2 cellular contexts compared by ENCODE assay signal in the genomic region with DNA sequence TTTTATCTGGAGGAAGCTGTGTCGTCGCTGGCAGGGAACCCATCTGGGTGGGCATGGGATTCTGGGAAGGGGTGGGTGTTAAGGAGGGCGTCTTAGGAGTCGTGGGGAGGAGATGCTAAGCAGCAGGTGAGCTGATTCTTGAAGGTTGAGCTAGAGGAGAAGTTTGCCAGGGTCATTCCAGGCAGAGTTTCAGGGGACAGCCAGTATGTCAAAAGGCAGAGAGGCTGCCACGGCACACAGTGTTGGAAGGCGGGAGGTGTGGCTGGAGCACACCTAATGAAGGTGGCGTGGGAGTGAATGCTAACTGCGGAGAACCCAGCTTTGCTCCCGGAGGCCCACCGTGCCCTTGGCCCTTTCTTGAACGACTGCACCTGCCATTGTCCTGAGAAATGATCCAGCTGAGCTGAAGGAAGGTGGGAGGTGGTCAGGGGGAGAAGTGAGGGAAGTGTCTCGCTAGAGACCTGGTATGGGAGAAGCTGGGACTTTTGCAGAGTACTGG.
TF ChIP-seq lines count a peak whose summit lies in the region.

No MANE protein-coding gene starts in this region.

TF ChIP-seq in SK-N-SH, 30 proteins besides CTCF, POLR2A, EP300 and RAD21 (continued from another document):
- no peak for TF ChIP-seq POLR2AphosphoS5 (IDR thresholded peaks at IDR 0.05; ENCODE audit: low read depth, low read length)
- TF ChIP-seq TEAD4 (IDR thresholded peaks at IDR 0.05; ENCODE audit: borderline replicate concordance, insufficient read depth): no peak
- TF ChIP-seq MXI1 (IDR thresholded peaks at IDR 0.05; ENCODE audit: low read depth, low read length): no peak
- no peak for TF ChIP-seq FOSL2 (IDR thresholded peaks at IDR 0.05; ENCODE audit: borderline replicate concordance, low read depth)
- TF ChIP-seq SIN3A (IDR thresholded peaks at IDR 0.05; ENCODE audit: borderline replicate concordance, low read depth, low read length): no peak
- TF ChIP-seq, protein P1, sequence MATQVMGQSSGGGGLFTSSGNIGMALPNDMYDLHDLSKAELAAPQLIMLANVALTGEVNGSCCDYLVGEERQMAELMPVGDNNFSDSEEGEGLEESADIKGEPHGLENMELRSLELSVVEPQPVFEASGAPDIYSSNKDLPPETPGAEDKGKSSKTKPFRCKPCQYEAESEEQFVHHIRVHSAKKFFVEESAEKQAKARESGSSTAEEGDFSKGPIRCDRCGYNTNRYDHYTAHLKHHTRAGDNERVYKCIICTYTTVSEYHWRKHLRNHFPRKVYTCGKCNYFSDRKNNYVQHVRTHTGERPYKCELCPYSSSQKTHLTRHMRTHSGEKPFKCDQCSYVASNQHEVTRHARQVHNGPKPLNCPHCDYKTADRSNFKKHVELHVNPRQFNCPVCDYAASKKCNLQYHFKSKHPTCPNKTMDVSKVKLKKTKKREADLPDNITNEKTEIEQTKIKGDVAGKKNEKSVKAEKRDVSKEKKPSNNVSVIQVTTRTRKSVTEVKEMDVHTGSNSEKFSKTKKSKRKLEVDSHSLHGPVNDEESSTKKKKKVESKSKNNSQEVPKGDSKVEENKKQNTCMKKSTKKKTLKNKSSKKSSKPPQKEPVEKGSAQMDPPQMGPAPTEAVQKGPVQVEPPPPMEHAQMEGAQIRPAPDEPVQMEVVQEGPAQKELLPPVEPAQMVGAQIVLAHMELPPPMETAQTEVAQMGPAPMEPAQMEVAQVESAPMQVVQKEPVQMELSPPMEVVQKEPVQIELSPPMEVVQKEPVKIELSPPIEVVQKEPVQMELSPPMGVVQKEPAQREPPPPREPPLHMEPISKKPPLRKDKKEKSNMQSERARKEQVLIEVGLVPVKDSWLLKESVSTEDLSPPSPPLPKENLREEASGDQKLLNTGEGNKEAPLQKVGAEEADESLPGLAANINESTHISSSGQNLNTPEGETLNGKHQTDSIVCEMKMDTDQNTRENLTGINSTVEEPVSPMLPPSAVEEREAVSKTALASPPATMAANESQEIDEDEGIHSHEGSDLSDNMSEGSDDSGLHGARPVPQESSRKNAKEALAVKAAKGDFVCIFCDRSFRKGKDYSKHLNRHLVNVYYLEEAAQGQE (IDR thresholded peaks at IDR 0.05; ENCODE audit: low read depth, low read length): no peak
- TF ChIP-seq CHD2 (IDR thresholded peaks at IDR 0.05; ENCODE audit: low read length, partially characterized antibody): no peak
- TF ChIP-seq TAF1 (IDR thresholded peaks at IDR 0.05; ENCODE audit: borderline replicate concordance, low read depth, low read length): no peak
- no peak for TF ChIP-seq RXRA (IDR thresholded peaks at IDR 0.05; ENCODE audit: borderline replicate concordance, low read depth)
- no peak for TF ChIP-seq RFX5 (IDR thresholded peaks at IDR 0.05; ENCODE audit: low read length)
- no peak for TF ChIP-seq EZH2phosphoT487 (IDR thresholded peaks at IDR 0.05; ENCODE audit: borderline replicate concordance, low read depth)
- TF ChIP-seq, protein P2, sequence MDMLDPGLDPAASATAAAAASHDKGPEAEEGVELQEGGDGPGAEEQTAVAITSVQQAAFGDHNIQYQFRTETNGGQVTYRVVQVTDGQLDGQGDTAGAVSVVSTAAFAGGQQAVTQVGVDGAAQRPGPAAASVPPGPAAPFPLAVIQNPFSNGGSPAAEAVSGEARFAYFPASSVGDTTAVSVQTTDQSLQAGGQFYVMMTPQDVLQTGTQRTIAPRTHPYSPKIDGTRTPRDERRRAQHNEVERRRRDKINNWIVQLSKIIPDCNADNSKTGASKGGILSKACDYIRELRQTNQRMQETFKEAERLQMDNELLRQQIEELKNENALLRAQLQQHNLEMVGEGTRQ (IDR thresholded peaks at IDR 0.05; ENCODE audit: borderline replicate concordance, low read depth, low read length): no peak
TF ChIP-seq in SK-N-SH: peak in this region for 0.

TF ChIP-seq in SK-N-SH treated with all-trans-retinoic acid at 6 μM for 48 hours, 23 proteins besides CTCF, POLR2A, EP300 and RAD21 (continued from another document):
- TF ChIP-seq ZNF8 (CRISPR knock-in tag; IDR thresholded peaks at IDR 0.05) (no peak), GLIS3 (CRISPR knock-in tag; IDR thresholded peaks at IDR 0.05) (no peak), TCF4 (CRISPR knock-in tag; IDR thresholded peaks at IDR 0.05; ENCODE audit: borderline replicate concordance) (no peak), SNAI2 (CRISPR knock-in tag; IDR thresholded peaks at IDR 0.05) (no peak), ZFP3 (CRISPR knock-in tag; IDR thresholded peaks at IDR 0.05) (no peak), ISL1 (CRISPR knock-in tag; IDR thresholded peaks at IDR 0.05) (no peak)
- TF ChIP-seq, protein P3, sequence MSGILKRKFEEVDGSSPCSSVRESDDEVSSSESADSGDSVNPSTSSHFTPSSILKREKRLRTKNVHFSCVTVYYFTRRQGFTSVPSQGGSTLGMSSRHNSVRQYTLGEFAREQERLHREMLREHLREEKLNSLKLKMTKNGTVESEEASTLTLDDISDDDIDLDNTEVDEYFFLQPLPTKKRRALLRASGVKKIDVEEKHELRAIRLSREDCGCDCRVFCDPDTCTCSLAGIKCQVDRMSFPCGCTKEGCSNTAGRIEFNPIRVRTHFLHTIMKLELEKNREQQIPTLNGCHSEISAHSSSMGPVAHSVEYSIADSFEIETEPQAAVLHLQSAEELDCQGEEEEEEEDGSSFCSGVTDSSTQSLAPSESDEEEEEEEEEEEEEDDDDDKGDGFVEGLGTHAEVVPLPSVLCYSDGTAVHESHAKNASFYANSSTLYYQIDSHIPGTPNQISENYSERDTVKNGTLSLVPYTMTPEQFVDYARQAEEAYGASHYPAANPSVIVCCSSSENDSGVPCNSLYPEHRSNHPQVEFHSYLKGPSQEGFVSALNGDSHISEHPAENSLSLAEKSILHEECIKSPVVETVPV (CRISPR knock-in tag; IDR thresholded peaks at IDR 0.05): no peak
- TF ChIP-seq, protein P4, sequence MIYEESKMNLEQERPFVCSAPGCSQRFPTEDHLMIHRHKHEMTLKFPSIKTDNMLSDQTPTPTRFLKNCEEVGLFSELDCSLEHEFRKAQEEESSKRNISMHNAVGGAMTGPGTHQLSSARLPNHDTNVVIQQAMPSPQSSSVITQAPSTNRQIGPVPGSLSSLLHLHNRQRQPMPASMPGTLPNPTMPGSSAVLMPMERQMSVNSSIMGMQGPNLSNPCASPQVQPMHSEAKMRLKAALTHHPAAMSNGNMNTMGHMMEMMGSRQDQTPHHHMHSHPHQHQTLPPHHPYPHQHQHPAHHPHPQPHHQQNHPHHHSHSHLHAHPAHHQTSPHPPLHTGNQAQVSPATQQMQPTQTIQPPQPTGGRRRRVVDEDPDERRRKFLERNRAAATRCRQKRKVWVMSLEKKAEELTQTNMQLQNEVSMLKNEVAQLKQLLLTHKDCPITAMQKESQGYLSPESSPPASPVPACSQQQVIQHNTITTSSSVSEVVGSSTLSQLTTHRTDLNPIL (CRISPR knock-in tag; IDR thresholded peaks at IDR 0.05; ENCODE audit: low read depth): no peak
